In genomic region chr17:66351053-66351452, GRCh38 we compare ENCODE assay signal across 16 cellular contexts. TPM values are rescaled to one million over a fixed set of nuclear protein-coding genes. Genes with fewer than 3 reads are reported as not detected.
DNase-seq lines count a peak whose midpoint lies in the region; ATAC-seq, FAIRE-seq and TF ChIP-seq lines count a peak whose summit lies in the region.
"Had no signal": no experiment of that assay in that cellular context is flagged by ENCODE, and none has a peak within 500 bp of the region (broad histone marks: within the 10 kb centered on the region; RNA-seq: fewer than 3 reads in every experiment).

No MANE protein-coding gene starts in this region.

- no peak overlapping the region for H3K4me3 ChIP-seq in right cardiac atrium (ENCODE audit: low read length)
- H3K4me3 ChIP-seq in pancreas: no peak overlapping the region

- peaks cover 85% of the 10 kb centered on the region for H3K4me1 Mint-ChIP-seq in HFFc6 (ENCODE audit: low read depth)

- H3K9me3 ChIP-seq in right cardiac atrium (ENCODE audit: control insufficient read depth, low read length): no peaks in the 10 kb centered on the region
- no peaks in the 10 kb centered on the region for H3K9me3 ChIP-seq in pancreas

- peak; percentile 25 to 54 for ATAC-seq in right cardiac atrium
- peak; percentile 63 to 84 (median 70) for ATAC-seq in pancreas
- no peak for ATAC-seq in GM21528 (IDR thresholded peaks at IDR 0.05; ENCODE audit: low FRiP score, unreplicated experiment)
- ATAC-seq: stimulated activated naive CD8-positive, alpha-beta T cell treated with anti-CD3 and anti-CD28 coated beads, Interleukin-15, amount 100 ng/mL, for 72 hours had no signal

- H3K27me3 ChIP-seq in right cardiac atrium (ENCODE audit: control insufficient read depth, insufficient read depth): no peaks in the 10 kb centered on the region
- no peaks in the 10 kb centered on the region for H3K27me3 ChIP-seq in pancreas

- no peak for FAIRE-seq in pancreas (lab: Jason Lieb, UNC)

- H3K4me1 ChIP-seq in right cardiac atrium (ENCODE audit: control insufficient read depth, insufficient read depth, low read length) (no peaks in the 10 kb centered on the region), pancreas (peaks cover 13 to 18% (median 14%) of the 10 kb centered on the region in 3 donors)

- H3K27ac ChIP-seq in VCaP (peak overlapping the region; percentile 86), right cardiac atrium (ENCODE audit: low read length) (no peak overlapping the region), pancreas (peak overlapping the region in 3 of 4 donors; percentile 56 to 60 (median 57))
- H3K27ac ChIP-seq: epithelial cell of prostate had no signal

- H3K27ac Mint-ChIP-seq in HFFc6: peak overlapping the region; percentile 2; the same call in 1 of the 2 replicates
- H3K27ac Mint-ChIP-seq: CD4-positive, alpha-beta T cell; mesothelial cell of epicardium; stimulated activated naive CD8-positive, alpha-beta T cell treated with anti-CD3 and anti-CD28 coated beads, Interleukin-15, amount 100 ng/mL, for 72 hours had no signal

- peaks cover 8% of the 10 kb centered on the region for H3K36me3 Mint-ChIP-seq in HFFc6 (ENCODE audit: low read depth)
- H3K36me3 Mint-ChIP-seq: mesothelial cell of epicardium had no signal

- TF ChIP-seq CTCF in HFFc6 (IDR thresholded peaks at IDR 0.05) (no peak), VCaP (conservative IDR thresholded peaks at IDR 0.05) (no peak), pancreas (IDR thresholded peaks at IDR 0.05) (no peak)

- no peaks in the 10 kb centered on the region for H3K36me3 ChIP-seq in pancreas

- H3K4me3 Mint-ChIP-seq in HFFc6: 0 out of 2 replicates have a peak overlapping the region, but pooled peaks have one; percentile 11
- H3K4me3 Mint-ChIP-seq: CD4-positive, alpha-beta T cell; mesothelial cell of epicardium; stimulated activated naive CD8-positive, alpha-beta T cell treated with anti-CD3 and anti-CD28 coated beads, Interleukin-15, amount 100 ng/mL, for 72 hours had no signal

- WGBS in right cardiac atrium: 70% methylated on average over 5 of the region's 5 CpGs
- WGBS in pancreas, 2 donors: 57 to 62% methylated on average over 5 of the region's 5 CpGs

- DNase-seq in HFFc6 (no peak), right cardiac atrium (peak; percentile 28 to 76 (median 67)), pancreas (peak; percentile 30 to 70 (median 55)), NCI-H1417 treated with DMSO at 0.1 percent for 48 hours (lab: John Stamatoyannopoulos, UW) (no peak), NCI-H146 (lab: John Stamatoyannopoulos, UW) (no peak)
- no peak for DNase-seq in activated CD4-positive, alpha-beta T cell treated with anti-CD3 and anti-CD28 coated beads, Interleukin-2, amount 50 U/mL, for 48 hours
- DNase-seq: activated CD8-positive, alpha-beta memory T cell treated with anti-CD3 and anti-CD28 coated beads for 24 hours; activated naive CD4-positive, alpha-beta T cell treated with Interleukin-2 at 50 U/mL for 16 hours; CD4-positive, alpha-beta T cell; HCEC 1CT; NCI-H524; stimulated activated naive CD8-positive, alpha-beta T cell treated with anti-CD3 and anti-CD28 coated beads, Interleukin-15, amount 100 ng/mL, for 72 hours had no signal

- H3K27me3 Mint-ChIP-seq in HFFc6 (ENCODE audit: insufficient read depth): no peaks in the 10 kb centered on the region; the same call in 1 of the 2 replicates
- H3K27me3 Mint-ChIP-seq: CD4-positive, alpha-beta T cell; stimulated activated naive CD8-positive, alpha-beta T cell treated with anti-CD3 and anti-CD28 coated beads, Interleukin-15, amount 100 ng/mL, for 72 hours had no signal

- no peaks in the 10 kb centered on the region for H3K9me3 Mint-ChIP-seq in HFFc6
- H3K9me3 Mint-ChIP-seq: CD4-positive, alpha-beta T cell; mesothelial cell of epicardium; stimulated activated naive CD8-positive, alpha-beta T cell treated with anti-CD3 and anti-CD28 coated beads, Interleukin-15, amount 100 ng/mL, for 72 hours had no signal

- intact Hi-C loops in right cardiac atrium (cut with DNase I) (no loop called here), pancreas (cut with DNase I) (no loop called here)

RNA-seq across cellular contexts. Expression of gene PRKCA, which starts 48.6 kb away (rescaled TPM):
- 100 to 1,000 TPM in 2 of 6 experiments, 10 to 100 TPM in 4; 81.2 to 106 (median 92.9) TPM for total RNA-seq in HFFc6 (2021; fragmentation: NEBNext Ultra II Directional; extraction: Animal tissue kit (Norgen Biotek cat#: 25700))
- total RNA-seq in right cardiac atrium (1 to 10 TPM; 5.0 to 8.0 (median 6.9) TPM), pancreas (10 to 100 TPM in 4 of 6 donors, 1 to 10 TPM in 2; 8.9 to 22.3 (median 11.7) TPM)
- polyA plus RNA-seq in right cardiac atrium (2.2 TPM), pancreas (1 to 10 TPM; 3.5 to 5.0 TPM)

Comparison
In these comparisons a context has a peak if more than half of its experiments do, and no peak if none do; other contexts are left out.
1. DNase-seq: peak in right cardiac atrium (3 of 3) and pancreas (6 of 6); none in HFFc6 (single experiment), NCI-H1417 treated with DMSO at 0.1 percent for 48 hours (single experiment), activated CD4-positive, alpha-beta T cell treated with anti-CD3 and anti-CD28 coated beads, Interleukin-2, amount 50 U/mL, for 48 hours (0 of 2) and NCI-H146 (single experiment).